In genomic region chr16:89607453-89607852, GRCh38 we compare ENCODE assay signal across 1 cellular context.
TF ChIP-seq lines count a peak whose summit lies in the region.

No MANE protein-coding gene starts in this region.

TF ChIP-seq in K562, 482 proteins besides CTCF, POLR2A, EP300 and RAD21 (continued from another document):
- no peak for TF ChIP-seq MIER1 (IDR thresholded peaks at IDR 0.05; ENCODE audit: low read depth)
- TF ChIP-seq NKRF (IDR thresholded peaks at IDR 0.05; ENCODE audit: borderline replicate concordance), result no peak
- no peak for TF ChIP-seq RBM34 (IDR thresholded peaks at IDR 0.05; ENCODE audit: borderline replicate concordance, insufficient read depth, low read length)
- TF ChIP-seq FOXJ3 (CRISPR knock-in tag; IDR thresholded peaks at IDR 0.05), result no peak
- TF ChIP-seq POLR2B (IDR thresholded peaks at IDR 0.05; ENCODE audit: low read depth, partially characterized antibody), result no peak
- no peak for TF ChIP-seq FOXM1 (IDR thresholded peaks at IDR 0.05; ENCODE audit: low read depth)
- no peak for TF ChIP-seq FOXM1 (CRISPR knock-in tag; IDR thresholded peaks at IDR 0.05; ENCODE audit: low read depth)
- TF ChIP-seq NFATC3 (IDR thresholded peaks at IDR 0.05), result no peak
- TF ChIP-seq MAFK (IDR thresholded peaks at IDR 0.05; ENCODE audit: low read length), result no peak
- no peak for TF ChIP-seq SRSF9 (IDR thresholded peaks at IDR 0.05; ENCODE audit: borderline replicate concordance, low read depth, low read length)
- no peak for TF ChIP-seq ZNF316 (IDR thresholded peaks at IDR 0.05)
- no peak for TF ChIP-seq ATF7 (IDR thresholded peaks at IDR 0.05)
- TF ChIP-seq ZNF217 (CRISPR knock-in tag; IDR thresholded peaks at IDR 0.05), result no peak
- no peak for TF ChIP-seq KHSRP (IDR thresholded peaks at IDR 0.05)
- TF ChIP-seq GATAD2B (IDR thresholded peaks at IDR 0.05; ENCODE audit: borderline replicate concordance), result no peak
- no peak for TF ChIP-seq HIVEP1 (CRISPR knock-in tag; IDR thresholded peaks at IDR 0.05)
- no peak for TF ChIP-seq RFX7 (CRISPR knock-in tag; IDR thresholded peaks at IDR 0.05)
- TF ChIP-seq ZFPM2 (CRISPR knock-in tag; IDR thresholded peaks at IDR 0.05), result no peak
- TF ChIP-seq PRPF4 (IDR thresholded peaks at IDR 0.05; ENCODE audit: insufficient read depth, low read depth, low read length, poor library complexity, severe bottlenecking), result no peak
- TF ChIP-seq MTF1 (CRISPR knock-in tag; IDR thresholded peaks at IDR 0.05; ENCODE audit: borderline replicate concordance), result no peak
- no peak for TF ChIP-seq ZBTB9 (CRISPR knock-in tag; IDR thresholded peaks at IDR 0.05)
- no peak for TF ChIP-seq TEAD2 (tag; IDR thresholded peaks at IDR 0.05)
- TF ChIP-seq XRCC3 (IDR thresholded peaks at IDR 0.05), result no peak
- no peak for TF ChIP-seq TBL1XR1 (IDR thresholded peaks at IDR 0.05; ENCODE audit: low read length in 2 of 2)
